In the genomic region with DNA sequence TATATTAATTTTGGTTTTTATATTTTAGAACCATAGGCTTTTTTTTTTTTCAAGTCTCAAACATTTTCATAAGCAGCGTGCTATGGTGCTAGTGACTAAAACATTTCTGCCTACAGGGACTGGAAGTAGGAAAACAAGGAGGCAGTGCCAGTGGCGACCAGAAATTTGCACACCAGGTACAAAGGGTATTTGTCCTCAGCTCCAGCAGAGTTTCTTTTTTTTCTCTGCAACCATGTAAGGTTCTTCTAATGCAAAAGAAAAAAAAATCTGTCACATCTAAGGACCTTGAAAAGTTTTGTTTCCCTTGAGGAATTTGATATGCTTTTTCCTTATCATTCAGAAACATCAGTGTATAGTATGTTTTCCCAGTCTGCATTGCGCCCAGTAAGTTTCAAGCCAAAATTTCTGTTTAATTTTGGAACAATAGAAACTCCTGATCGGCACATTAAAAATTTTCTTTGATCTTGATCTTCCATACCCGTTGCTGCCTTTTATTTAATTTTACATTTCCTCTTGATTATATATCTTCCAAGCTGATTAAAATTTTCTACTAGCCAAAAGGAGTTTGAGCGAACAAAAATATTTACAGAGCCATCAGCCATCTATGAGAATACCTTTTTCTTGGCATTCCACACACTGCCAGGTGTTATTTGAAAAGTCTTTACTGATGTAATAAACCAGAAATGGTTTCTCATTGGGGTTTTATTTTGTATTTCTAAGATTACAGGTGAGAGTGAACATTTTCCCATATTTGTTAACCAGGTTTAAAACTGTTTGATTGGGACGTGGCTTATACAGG, we compare ENCODE assay signal across 8 cellular contexts. TPM values are rescaled to one million over a fixed set of nuclear protein-coding genes. Genes with fewer than 3 reads are reported as not detected.
DNase-seq lines count a peak whose midpoint lies in the region; ATAC-seq and TF ChIP-seq lines count a peak whose summit lies in the region.

No MANE protein-coding gene starts in this region.

- H3K4me3 ChIP-seq in astrocyte of the cerebellum (ENCODE audit: low read depth, low read length): peak overlapping the region; percentile 53
- H3K4me3 ChIP-seq in mesendoderm (ENCODE audit: low read length): no peak overlapping the region
- H3K4me3 ChIP-seq in aorta (ENCODE audit: low read length in 2 of 2): peak overlapping the region; percentile 46 to 76

- H3K4me2 ChIP-seq in mesendoderm (ENCODE audit: low read length): peak overlapping the region; percentile 54

- ATAC-seq in stimulated activated naive CD8-positive, alpha-beta T cell treated with anti-CD3 and anti-CD28 coated beads, Interleukin-15, Interleukin-2, amounts not matched to agents 100 U/mL and 50 U/mL, for 24 hours: no peak
- ATAC-seq in aorta (ENCODE audit: low FRiP score) (no peak), HG02938 (IDR thresholded peaks at IDR 0.05; ENCODE audit: unreplicated experiment) (no peak)

- no peak overlapping the region for H2BK120ac ChIP-seq in mesendoderm (ENCODE audit: low read depth, low read length)

- no peaks in the 10 kb centered on the region for H3K9me3 Mint-ChIP-seq in stimulated activated naive CD8-positive, alpha-beta T cell treated with anti-CD3 and anti-CD28 coated beads, Interleukin-15, Interleukin-2, amounts not matched to agents 100 ng/mL and 50 ng/mL, for 24 hours

- no peaks in the 10 kb centered on the region for H3K36me3 ChIP-seq in mesendoderm (ENCODE audit: control insufficient read depth, insufficient read depth, low read length)
- no peaks in the 10 kb centered on the region for H3K36me3 ChIP-seq in aorta (ENCODE audit: control insufficient read depth in 1 of 2, insufficient read depth in 2 of 2, low read length in 1 of 2)

- H3K4me3 Mint-ChIP-seq in stimulated activated naive CD8-positive, alpha-beta T cell treated with anti-CD3 and anti-CD28 coated beads, Interleukin-15, Interleukin-2, amounts not matched to agents 100 ng/mL and 50 ng/mL, for 24 hours: peak overlapping the region; percentile 95

- no peak overlapping the region for H2BK15ac ChIP-seq in mesendoderm (replicated peaks; ENCODE audit: low read depth)

- H3K27me3 ChIP-seq in mesendoderm (ENCODE audit: insufficient read depth, low read length, poor library complexity) (no peaks in the 10 kb centered on the region), aorta (ENCODE audit: control insufficient read depth in 1 of 2, insufficient read depth in 2 of 2, low read length in 1 of 2) (no peaks in the 10 kb centered on the region)

- H3K36me3 Mint-ChIP-seq in stimulated activated naive CD8-positive, alpha-beta T cell treated with anti-CD3 and anti-CD28 coated beads, Interleukin-15, Interleukin-2, amounts not matched to agents 100 ng/mL and 50 ng/mL, for 24 hours (ENCODE audit: low read depth): peaks cover 8% of the 10 kb centered on the region

- no peak overlapping the region for H4K5ac ChIP-seq in mesendoderm (ENCODE audit: low read length)

- H3K27ac Mint-ChIP-seq in stimulated activated naive CD8-positive, alpha-beta T cell treated with anti-CD3 and anti-CD28 coated beads, Interleukin-15, Interleukin-2, amounts not matched to agents 100 ng/mL and 50 ng/mL, for 24 hours: peak overlapping the region; percentile 66

- DNase-seq in stimulated activated naive CD8-positive, alpha-beta T cell treated with anti-CD3 and anti-CD28 coated beads, Interleukin-15, Interleukin-2, amounts not matched to agents 100 U/mL and 50 U/mL, for 24 hours: no peak
- DNase-seq in astrocyte of the cerebellum (ENCODE audit: low read depth): no peak
- DNase-seq in mesendoderm: no peak
- DNase-seq in aorta: no peak
- no peak for DNase-seq in activated CD4-positive, alpha-beta T cell treated with anti-CD3 and anti-CD28 coated beads, Interleukin-2, amount 50 U/mL, for 4 hours
- DNase-seq in central memory CD4-positive, alpha-beta T cell: no peak

- peaks cover 3% of the 10 kb centered on the region for H3K79me1 ChIP-seq in mesendoderm (ENCODE audit: low read length)

- H3K27ac ChIP-seq in mesendoderm (ENCODE audit: low read depth, low read length): no peak overlapping the region
- H3K27ac ChIP-seq in aorta (ENCODE audit: low read depth in 1 of 2, low read length in 2 of 2): no peak overlapping the region

- H3K23ac ChIP-seq in mesendoderm (ENCODE audit: low read length): no peak overlapping the region

- intact Hi-C loops in aorta (cut with DNase I): no loop called here

- peaks cover 8% of the 10 kb centered on the region for H3K79me2 ChIP-seq in mesendoderm (ENCODE audit: control insufficient read depth, insufficient read depth, low read length)

- in situ Hi-C loops in astrocyte of the cerebellum (cut with HindIII; ENCODE audit: low sequenced_read_pairs): loop anchor here (25.0 kb wide), 1 partner anchor 668 kb away; the partner anchor contains the start of gene KLF14

- no peak overlapping the region for H2AK5ac ChIP-seq in mesendoderm (ENCODE audit: low read length)

- H3K18ac ChIP-seq in mesendoderm (ENCODE audit: low read length): peak overlapping the region; percentile 61

- peaks cover 41% of the 10 kb centered on the region for H3K4me1 Mint-ChIP-seq in stimulated activated naive CD8-positive, alpha-beta T cell treated with anti-CD3 and anti-CD28 coated beads, Interleukin-15, Interleukin-2, amounts not matched to agents 100 ng/mL and 50 ng/mL, for 24 hours (ENCODE audit: low read depth)

- H3K9ac ChIP-seq in mesendoderm (ENCODE audit: low read length): peak overlapping the region; percentile 76

- peak overlapping the region; percentile 90 for H3K56ac ChIP-seq in mesendoderm (ENCODE audit: low read length)

- no CpG with 5 or more reads among the region's 7 CpGs for WGBS in mesendoderm (ENCODE audit: extremely low coverage, insufficient coverage, low lambda C conversion rate)
- 33 to 37% methylated on average over 7 of the region's 7 CpGs for WGBS in aorta, 2 donors

- H2BK5ac ChIP-seq in mesendoderm (ENCODE audit: low read length): no peak overlapping the region

- no peaks in the 10 kb centered on the region for H3K4me1 ChIP-seq in mesendoderm (ENCODE audit: control insufficient read depth, low read depth, low read length)
- H3K4me1 ChIP-seq in aorta (ENCODE audit: control insufficient read depth in 1 of 2, insufficient read depth in 2 of 2, low read length in 2 of 2): no peaks in the 10 kb centered on the region

- no peak for TF ChIP-seq CTCF in astrocyte of the cerebellum (IDR thresholded peaks at IDR 0.05; ENCODE audit: low read depth, low read length, missing control alignments)

- H3K27me3 Mint-ChIP-seq in stimulated activated naive CD8-positive, alpha-beta T cell treated with anti-CD3 and anti-CD28 coated beads, Interleukin-15, Interleukin-2, amounts not matched to agents 100 ng/mL and 50 ng/mL, for 24 hours: no peaks in the 10 kb centered on the region

- no peak overlapping the region for H3K4ac ChIP-seq in mesendoderm (ENCODE audit: low read depth, low read length)

- no peaks in the 10 kb centered on the region for H3K9me3 ChIP-seq in aorta (ENCODE audit: control insufficient read depth, low read length)

- no peak overlapping the region for H4K8ac ChIP-seq in mesendoderm (ENCODE audit: low read depth, low read length)

RNA-seq across cellular contexts. Expression of gene KLHDC10, which starts 1.0 kb away (rescaled TPM):
- polyA plus RNA-seq in mesendoderm (2013, experiment 1 of 2): 6.6 TPM
- 6.7 TPM for polyA plus RNA-seq in mesendoderm (2013, experiment 2 of 2)
- 10 to 100 TPM; 27.2 to 28.5 TPM for total RNA-seq in aorta
- polyA plus RNA-seq in aorta: 1 to 10 TPM; 5.0 to 9.7 TPM

RNA-seq across cellular contexts. Expression of gene ZC3HC1, which starts 18.2 kb away (rescaled TPM):
- polyA plus RNA-seq in mesendoderm (2013, experiment 1 of 2): 25.1 TPM
- polyA plus RNA-seq in mesendoderm (2013, experiment 2 of 2): 24.5 TPM
- total RNA-seq in aorta: 10 to 100 TPM in 1 of 2 donors, 1 to 10 TPM in 1; 9.3 to 13.5 TPM
- 10 to 100 TPM in 1 of 2 donors, 1 to 10 TPM in 1; 4.3 to 13.4 TPM for polyA plus RNA-seq in aorta
